Comparison of ENCODE assay signal across 11 cellular contexts in genomic region chr1:8082945-8083344, GRCh38. TPM values are rescaled to one million over a fixed set of nuclear protein-coding genes. Genes with fewer than 3 reads are reported as not detected.
DNase-seq lines count a peak whose midpoint lies in the region; TF ChIP-seq lines count a peak whose summit lies in the region.
"Had no signal": no experiment of that assay in that cellular context is flagged by ENCODE, and none has a peak within 500 bp of the region (broad histone marks: within the 10 kb centered on the region; RNA-seq: fewer than 3 reads in every experiment).

No MANE protein-coding gene starts in this region.

- DNase-seq in RPMI7951 (ENCODE audit: low read depth) (peak; percentile 98), foreskin fibroblast (peak; percentile 63 to 71), NCI-H510A treated with DMSO at 0.1 percent for 48 hours (lab: John Stamatoyannopoulos, UW) (no peak), NCI-H1417 treated with DMSO at 0.1 percent for 48 hours (lab: John Stamatoyannopoulos, UW) (no peak), KBM-7 (no peak), GM19240 (ENCODE audit: insufficient read length, low spot score) (no peak)
- DNase-seq: activated CD8-positive, alpha-beta memory T cell treated with anti-CD3 and anti-CD28 coated beads, Interleukin-2, amount 50 U/mL, for 4 hours; CD4-positive, alpha-beta memory T cell; NCI-H187 had no signal

- H3K4me3 ChIP-seq in foreskin fibroblast (ENCODE audit: low read depth in 1 of 2, low read length in 2 of 2) (no peak overlapping the region), rectal smooth muscle tissue (ENCODE audit: low read length) (no peak overlapping the region)

- peak overlapping the region; percentile 42 for H3K27ac ChIP-seq in C4-2B
- H3K27ac ChIP-seq in rectal smooth muscle tissue (ENCODE audit: low read depth, low read length) = peak overlapping the region; percentile 44

- in situ Hi-C loops in KBM-7 (cut with MboI; ENCODE audit: low pct_unique_long_range_greater_than_20kb, low sequenced_read_pairs) = no loop called here

- H3K9ac ChIP-seq in rectal smooth muscle tissue (ENCODE audit: low read length) = no peak overlapping the region

- no peaks in the 10 kb centered on the region for H3K27me3 ChIP-seq in rectal smooth muscle tissue (ENCODE audit: control insufficient read depth, insufficient read depth, low read length)

- TF ChIP-seq CTCF in C4-2B (conservative IDR thresholded peaks at IDR 0.05) (no peak), foreskin fibroblast (IDR thresholded peaks at IDR 0.05; ENCODE audit: low read depth, low read length) (no peak)

- no peaks in the 10 kb centered on the region for H3K36me3 ChIP-seq in rectal smooth muscle tissue (ENCODE audit: control insufficient read depth, insufficient read depth, low read length)

- H3K4me1 ChIP-seq in rectal smooth muscle tissue (ENCODE audit: control insufficient read depth, insufficient read depth, low read length) = peaks cover 18% of the 10 kb centered on the region

RNA-seq across cellular contexts. Expression of gene ERRFI1, which starts 56.8 kb away (rescaled TPM):
- 87.4 and 99.4 TPM in 2 replicates for total RNA-seq in RPMI7951 (2014; rRNA removed; shearing (Covaris generic))

Comparison
In these comparisons a context has a peak if more than half of its experiments do, and no peak if none do; other contexts are left out.
1. DNase-seq: peak in RPMI7951 (single experiment) and foreskin fibroblast (2 of 2); none in NCI-H510A treated with DMSO at 0.1 percent for 48 hours (single experiment), NCI-H1417 treated with DMSO at 0.1 percent for 48 hours (single experiment), KBM-7 (single experiment) and GM19240 (single experiment).